ENCODE assay signal across 1 cellular context in the genomic region with DNA sequence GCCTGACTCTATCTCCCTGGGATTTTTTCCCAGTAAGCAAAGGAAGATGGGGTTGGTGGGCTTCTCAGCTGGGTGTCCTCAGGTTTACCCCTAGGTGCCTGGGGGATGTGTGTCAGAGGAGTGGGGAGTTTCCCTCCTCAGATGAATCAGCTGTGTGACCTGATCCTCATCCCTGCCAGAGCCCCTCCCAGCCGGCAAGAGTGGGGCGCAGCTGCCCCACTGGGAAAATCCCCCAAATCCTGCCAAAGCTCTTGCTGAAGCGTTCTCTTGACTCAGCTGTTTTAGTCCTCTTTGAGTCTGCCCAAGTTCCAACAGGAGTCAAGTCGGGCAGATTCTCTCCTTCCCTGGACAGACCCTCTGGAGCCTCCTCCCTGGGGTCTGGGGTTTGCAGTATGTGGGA.
TF ChIP-seq lines count a peak whose summit lies in the region.

No MANE protein-coding gene starts in this region.

TF ChIP-seq in IMR-90, 13 proteins besides CTCF, POLR2A, EP300 and RAD21:
- TF ChIP-seq, protein P1, sequence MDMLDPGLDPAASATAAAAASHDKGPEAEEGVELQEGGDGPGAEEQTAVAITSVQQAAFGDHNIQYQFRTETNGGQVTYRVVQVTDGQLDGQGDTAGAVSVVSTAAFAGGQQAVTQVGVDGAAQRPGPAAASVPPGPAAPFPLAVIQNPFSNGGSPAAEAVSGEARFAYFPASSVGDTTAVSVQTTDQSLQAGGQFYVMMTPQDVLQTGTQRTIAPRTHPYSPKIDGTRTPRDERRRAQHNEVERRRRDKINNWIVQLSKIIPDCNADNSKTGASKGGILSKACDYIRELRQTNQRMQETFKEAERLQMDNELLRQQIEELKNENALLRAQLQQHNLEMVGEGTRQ (IDR thresholded peaks at IDR 0.05; ENCODE audit: low read depth, low read length): no peak
- TF ChIP-seq RCOR1 (IDR thresholded peaks at IDR 0.05; ENCODE audit: insufficient replicate concordance, low read length) (no peak), CEBPB (IDR thresholded peaks at IDR 0.05; ENCODE audit: low read depth, low read length) (no peak), SMC3 (IDR thresholded peaks at IDR 0.05; ENCODE audit: low read depth, low read length) (no peak), RFX5 (IDR thresholded peaks at IDR 0.05; ENCODE audit: low read depth, low read length) (no peak), FOS (IDR thresholded peaks at IDR 0.05; ENCODE audit: low read depth, low read length) (peak; percentile 79; the same call in 1 of the 2 replicates), CHD1 (IDR thresholded peaks at IDR 0.05; ENCODE audit: low read depth, low read length) (no peak), MXI1 (IDR thresholded peaks at IDR 0.05; ENCODE audit: borderline replicate concordance, low read depth, low read length) (no peak), NFE2L2 (IDR thresholded peaks at IDR 0.05; ENCODE audit: low read depth, low read length) (peak; percentile 67), MAFK (IDR thresholded peaks at IDR 0.05; ENCODE audit: low read depth, low read length) (peak; percentile 78), BHLHE40 (IDR thresholded peaks at IDR 0.05; ENCODE audit: low read depth, low read length) (no peak), MAZ (IDR thresholded peaks at IDR 0.05; ENCODE audit: borderline replicate concordance, low read depth, low read length) (peak; percentile 92)
- TF ChIP-seq, protein P2, sequence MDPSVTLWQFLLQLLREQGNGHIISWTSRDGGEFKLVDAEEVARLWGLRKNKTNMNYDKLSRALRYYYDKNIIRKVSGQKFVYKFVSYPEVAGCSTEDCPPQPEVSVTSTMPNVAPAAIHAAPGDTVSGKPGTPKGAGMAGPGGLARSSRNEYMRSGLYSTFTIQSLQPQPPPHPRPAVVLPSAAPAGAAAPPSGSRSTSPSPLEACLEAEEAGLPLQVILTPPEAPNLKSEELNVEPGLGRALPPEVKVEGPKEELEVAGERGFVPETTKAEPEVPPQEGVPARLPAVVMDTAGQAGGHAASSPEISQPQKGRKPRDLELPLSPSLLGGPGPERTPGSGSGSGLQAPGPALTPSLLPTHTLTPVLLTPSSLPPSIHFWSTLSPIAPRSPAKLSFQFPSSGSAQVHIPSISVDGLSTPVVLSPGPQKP (IDR thresholded peaks at IDR 0.05; ENCODE audit: borderline replicate concordance, low read depth, low read length): no peak
